Comparison of ENCODE assay signal across 7 cellular contexts in the genomic region with DNA sequence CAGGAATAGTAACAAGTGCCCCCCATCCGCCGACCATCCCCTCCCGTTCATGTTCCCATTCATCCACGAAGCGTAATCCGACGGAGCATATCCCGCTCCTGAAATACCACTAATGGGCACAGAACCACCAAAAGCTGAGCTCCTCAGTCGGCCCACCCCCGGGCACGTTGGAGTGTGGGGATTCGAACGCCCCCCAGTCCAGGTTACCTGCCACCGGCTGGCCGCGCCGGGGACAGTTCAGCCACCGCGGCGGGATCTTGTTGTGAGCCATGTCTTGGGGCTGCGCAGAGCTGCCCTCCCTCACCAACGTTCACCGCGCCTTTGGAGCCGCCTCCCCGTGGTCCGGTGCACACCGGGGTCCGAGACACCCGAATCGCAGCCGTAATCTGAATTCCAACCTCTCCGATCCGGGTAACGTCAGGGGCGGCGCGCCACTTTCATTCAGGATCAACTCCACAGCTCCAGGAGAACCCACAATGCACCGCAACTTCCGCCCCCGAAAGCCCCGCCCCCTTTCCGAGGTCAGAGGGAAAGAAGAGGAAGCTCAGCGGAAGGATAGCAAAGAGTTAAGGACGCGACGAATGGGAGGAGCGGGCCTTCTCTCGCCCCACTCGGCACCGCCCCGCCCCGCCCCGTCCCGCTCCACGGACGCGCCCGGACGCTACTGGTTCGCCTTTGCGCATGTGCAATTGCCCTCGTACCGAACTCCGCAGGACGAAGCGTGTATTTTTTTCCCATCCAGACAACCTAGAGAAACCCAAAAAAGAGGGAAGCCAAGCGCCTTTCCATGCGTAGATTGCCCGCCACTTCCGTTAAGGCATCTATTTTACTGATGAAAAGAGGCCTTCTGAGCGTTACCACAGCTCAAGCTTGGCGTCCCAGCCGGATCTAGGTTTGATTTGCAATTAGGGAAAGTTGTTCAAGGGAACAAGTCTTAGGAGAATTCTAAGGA.
DNase-seq lines count a peak whose midpoint lies in the region; ATAC-seq and TF ChIP-seq lines count a peak whose summit lies in the region.

A gene (minus strand): TSS at position 480 of the 952 bp plus-strand sequence. CDS start 209 bp downstream, at position 271.

- ATAC-seq in GM18508 (IDR thresholded peaks at IDR 0.05; ENCODE audit: insufficient read depth, unreplicated experiment) (peak; percentile 64), HG03025 (IDR thresholded peaks at IDR 0.05; ENCODE audit: low FRiP score, unreplicated experiment) (peak; percentile 96)

- TF ChIP-seq CTCF in astrocyte of the spinal cord (IDR thresholded peaks at IDR 0.05; ENCODE audit: low read depth, low read length), result no peak

- H3K4me3 ChIP-seq in astrocyte of the spinal cord (ENCODE audit: low read depth, low read length), result peak within 1 kb of the TSS; percentile 91

- in situ Hi-C loops in astrocyte of the spinal cord (cut with HindIII; ENCODE audit: low sequenced_read_pairs), result no loop called here

- peak; percentile 97 to 98 for DNase-seq in NCI-H2081 (lab: John Stamatoyannopoulos, UW)
- peak; percentile 96 for DNase-seq in T1000 (lab: John Stamatoyannopoulos, UW)
- peak; percentile 98 for DNase-seq in astrocyte of the spinal cord (ENCODE audit: low read depth, low spot score)
- peak; percentile 94 to 98 for DNase-seq in hippocampal formation (lab: John Stamatoyannopoulos, UW)
- DNase-seq in retina, result peak; percentile 97

Comparison
In these comparisons a context has a peak if more than half of its experiments do, and no peak if none do; other contexts are left out.
1. Peak in every context shown above with its lines: DNase-seq, ATAC-seq and H3K4me3 ChIP-seq.